ENCODE assay signal across 8 cellular contexts in the genomic region with DNA sequence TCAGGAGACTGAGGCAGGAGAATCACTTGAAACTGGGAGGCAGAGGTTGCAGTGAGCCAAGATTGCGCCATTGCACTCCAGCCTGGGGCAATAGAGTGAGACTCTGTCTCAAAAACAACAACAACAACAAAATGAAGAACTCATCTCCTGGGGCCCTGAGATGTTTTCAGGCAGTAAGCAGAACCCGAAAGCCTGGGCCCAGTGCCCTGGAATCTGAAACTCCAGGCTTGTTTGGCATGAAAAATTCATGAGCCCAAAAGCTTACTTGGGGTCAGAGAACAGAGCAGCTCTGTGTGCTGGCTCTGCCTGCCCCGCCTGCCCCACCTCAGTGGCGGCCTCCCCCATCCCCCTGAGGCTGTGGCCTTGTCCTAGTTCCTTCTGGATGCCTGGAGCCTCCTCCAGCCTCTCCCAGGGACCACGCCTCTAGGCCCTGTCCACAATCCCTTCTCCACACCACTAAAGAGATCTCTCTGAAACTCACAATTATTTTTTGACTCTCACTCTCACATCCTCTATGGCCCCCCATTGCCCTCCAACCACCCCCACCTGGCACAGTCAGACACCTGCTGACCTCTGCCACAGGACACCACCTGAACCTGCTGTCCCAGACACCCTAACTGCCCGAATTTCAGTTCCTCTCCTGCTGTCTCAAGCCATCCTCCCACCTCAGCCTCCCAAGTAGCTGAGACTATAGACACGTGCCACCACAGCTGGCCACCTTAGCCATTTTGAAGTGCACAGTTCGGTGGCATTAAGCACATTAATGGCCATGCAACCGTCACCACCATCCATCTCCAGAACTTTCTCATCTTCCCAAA. TPM values are rescaled to one million over a fixed set of nuclear protein-coding genes. Genes with fewer than 3 reads are reported as not detected.
A peak's percentile ranks its signal among the peaks of the same experiment; 100 is the strongest.
DNase-seq lines count a peak whose midpoint lies in the region; ATAC-seq and TF ChIP-seq lines count a peak whose summit lies in the region.
"Had no signal": no experiment of that assay in that cellular context is flagged by ENCODE, and none has a peak within 500 bp of the region (broad histone marks: within the 10 kb centered on the region; RNA-seq: fewer than 3 reads in every experiment).

No MANE protein-coding gene starts in this region.

- H3K27ac Mint-ChIP-seq in activated T-helper 2 cell treated with anti-CD3 and anti-CD28 coated beads, Interferon-gamma antibody, Interleukin-2, Interleukin-4, amounts not matched to agents 10 μg/mL and 5 μg/mL and 100 μg/mL, durations not matched to agents 14 hours and 24 hours and 36 hours, result peak overlapping the region; percentile 40

- no peaks in the 10 kb centered on the region for H3K9me3 Mint-ChIP-seq in activated T-helper 2 cell treated with anti-CD3 and anti-CD28 coated beads, Interferon-gamma antibody, Interleukin-2, Interleukin-4, amounts not matched to agents 10 μg/mL and 5 μg/mL and 100 μg/mL, durations not matched to agents 14 hours and 24 hours and 36 hours

- H3K36me3 Mint-ChIP-seq in activated T-helper 2 cell treated with anti-CD3 and anti-CD28 coated beads, Interferon-gamma antibody, Interleukin-2, Interleukin-4, amounts not matched to agents 10 μg/mL and 5 μg/mL and 100 μg/mL, durations not matched to agents 14 hours and 24 hours and 36 hours (ENCODE audit: low read depth), result no peaks in the 10 kb centered on the region

- H3K36me3 ChIP-seq in tibial artery, result no peaks in the 10 kb centered on the region

- H3K27me3 Mint-ChIP-seq in activated T-helper 2 cell treated with anti-CD3 and anti-CD28 coated beads, Interferon-gamma antibody, Interleukin-2, Interleukin-4, amounts not matched to agents 10 μg/mL and 5 μg/mL and 100 μg/mL, durations not matched to agents 14 hours and 24 hours and 36 hours (ENCODE audit: low read depth), result no peaks in the 10 kb centered on the region

- no peaks in the 10 kb centered on the region for H3K9me3 ChIP-seq in tibial artery

- no peak for TF ChIP-seq CTCF in tibial artery (IDR thresholded peaks at IDR 0.05)

- peak; percentile 40 for ATAC-seq in GM21723 (IDR thresholded peaks at IDR 0.05; ENCODE audit: unreplicated experiment)

- no peak overlapping the region for H3K4me3 Mint-ChIP-seq in activated T-helper 2 cell treated with anti-CD3 and anti-CD28 coated beads, Interferon-gamma antibody, Interleukin-2, Interleukin-4, amounts not matched to agents 10 μg/mL and 5 μg/mL and 100 μg/mL, durations not matched to agents 14 hours and 24 hours and 36 hours (ENCODE audit: low read depth)

- peaks cover 19% of the 10 kb centered on the region for H3K4me1 Mint-ChIP-seq in activated T-helper 2 cell treated with anti-CD3 and anti-CD28 coated beads, Interferon-gamma antibody, Interleukin-2, Interleukin-4, amounts not matched to agents 10 μg/mL and 5 μg/mL and 100 μg/mL, durations not matched to agents 14 hours and 24 hours and 36 hours (ENCODE audit: low read depth)

- H3K4me3 ChIP-seq in tibial artery, result no peak overlapping the region

- no peak for DNase-seq in activated T-helper 2 cell treated with anti-CD3 and anti-CD28 coated beads, Interferon-gamma antibody, Interleukin-2, Interleukin-4, amounts not matched to agents 10 μg/mL and 5 μg/mL and 100 μg/mL, durations not matched to agents 14 hours and 24 hours and 36 hours (ENCODE audit: low spot score)
- DNase-seq in tibial artery, result peak; percentile 38 to 76
- DNase-seq in hepatic stellate cell (ENCODE audit: low spot score), result no peak
- DNase-seq in activated CD4-positive, alpha-beta T cell treated with anti-CD3 and anti-CD28 coated beads for 1 hour, result no peak
- no peak for DNase-seq in T1000 (lab: John Stamatoyannopoulos, UW)
- DNase-seq: stimulated activated CD4-positive, alpha-beta T cell treated with anti-CD3 and anti-CD28 coated beads, Interleukin-12 subunit alpha, Interleukin-12 subunit beta, amount 100 ng/mL, for 4 hours had no signal

- peak overlapping the region; percentile 85 for H3K27ac ChIP-seq in layer of hippocampus (ENCODE audit: low read depth, low read length)
- H3K27ac ChIP-seq in tibial artery, result peak overlapping the region in 1 of 2 donors; percentile 64

- peaks cover 0 to 12% (median 6%) of the 10 kb centered on the region in 4 donors for H3K4me1 ChIP-seq in tibial artery

- H3K27me3 ChIP-seq in layer of hippocampus (ENCODE audit: control insufficient read depth, insufficient read depth, low read length), result no peaks in the 10 kb centered on the region
- peaks cover 0 to 17% of the 10 kb centered on the region in 2 donors for H3K27me3 ChIP-seq in tibial artery

- intact Hi-C loops in activated T-helper 2 cell treated with anti-CD3 and anti-CD28 coated beads, Interferon-gamma antibody, Interleukin-2, Interleukin-4, amounts not matched to agents 10 μg/mL and 5 μg/mL and 100 μg/mL, durations not matched to agents 14 hours and 24 hours and 36 hours (cut with micrococcal nuclease), result no loop called here
- intact Hi-C loops in tibial artery (cut with DNase I; ENCODE audit: low total_unique reads), result no loop called here

RNA-seq across cellular contexts. Expression of a gene that starts 6.9 kb away (rescaled TPM):
- total RNA-seq in activated T-helper 2 cell treated with anti-CD3 and anti-CD28 coated beads, Interferon-gamma antibody, Interleukin-2, Interleukin-4, amounts not matched to agents 10 μg/mL and 5 μg/mL and 100 μg/mL, durations not matched to agents 14 hours and 24 hours and 36 hours, result not detected in 2 replicates

RNA-seq across cellular contexts. Expression of a gene that starts 25.2 kb away (rescaled TPM):
- 45.9 and 46.9 TPM in 2 replicates for total RNA-seq in activated T-helper 2 cell treated with anti-CD3 and anti-CD28 coated beads, Interferon-gamma antibody, Interleukin-2, Interleukin-4, amounts not matched to agents 10 μg/mL and 5 μg/mL and 100 μg/mL, durations not matched to agents 14 hours and 24 hours and 36 hours

RNA-seq across cellular contexts. Expression of a gene that starts 28.2 kb away (rescaled TPM):
- total RNA-seq in activated T-helper 2 cell treated with anti-CD3 and anti-CD28 coated beads, Interferon-gamma antibody, Interleukin-2, Interleukin-4, amounts not matched to agents 10 μg/mL and 5 μg/mL and 100 μg/mL, durations not matched to agents 14 hours and 24 hours and 36 hours, result 66.7 and 69.5 TPM in 2 replicates

RNA-seq across cellular contexts. Expression of a gene that starts 31.3 kb away (rescaled TPM):
- 83.0 and 87.4 TPM in 2 replicates for total RNA-seq in activated T-helper 2 cell treated with anti-CD3 and anti-CD28 coated beads, Interferon-gamma antibody, Interleukin-2, Interleukin-4, amounts not matched to agents 10 μg/mL and 5 μg/mL and 100 μg/mL, durations not matched to agents 14 hours and 24 hours and 36 hours

RNA-seq across cellular contexts. Expression of a gene that starts 50.3 kb away (rescaled TPM):
- 34.1 and 37.2 TPM in 2 replicates for total RNA-seq in activated T-helper 2 cell treated with anti-CD3 and anti-CD28 coated beads, Interferon-gamma antibody, Interleukin-2, Interleukin-4, amounts not matched to agents 10 μg/mL and 5 μg/mL and 100 μg/mL, durations not matched to agents 14 hours and 24 hours and 36 hours

Comparison
In these comparisons a context has a peak if more than half of its experiments do, and no peak if none do; other contexts are left out.
1. DNase-seq: peak in tibial artery (2 of 2); none in activated T-helper 2 cell treated with anti-CD3 and anti-CD28 coated beads, Interferon-gamma antibody, Interleukin-2, Interleukin-4, amounts not matched to agents 10 μg/mL and 5 μg/mL and 100 μg/mL, durations not matched to agents 14 hours and 24 hours and 36 hours (single experiment), hepatic stellate cell (single experiment), activated CD4-positive, alpha-beta T cell treated with anti-CD3 and anti-CD28 coated beads for 1 hour (single experiment) and T1000 (single experiment).